Comparison of ENCODE assay signal across 8 cellular contexts in genomic region chr18:23585897-23586248, GRCh38. TPM values are rescaled to one million over a fixed set of nuclear protein-coding genes. Genes with fewer than 3 reads are reported as not detected.
DNase-seq lines count a peak whose midpoint lies in the region; ATAC-seq, FAIRE-seq and TF ChIP-seq lines count a peak whose summit lies in the region.

No MANE protein-coding gene starts in this region.

- H3K27me3 Mint-ChIP-seq in GM23338 (ENCODE audit: insufficient read depth, low read depth, poor library complexity), result peaks cover 9% of the 10 kb centered on the region
- no peaks in the 10 kb centered on the region for H3K27me3 Mint-ChIP-seq in activated CD8-positive, alpha-beta T cell treated with anti-CD3 and anti-CD28 coated beads for 36 hours

- H3K27ac Mint-ChIP-seq in GM23338, result peak overlapping the region; percentile 88
- peak overlapping the region; percentile 92 for H3K27ac Mint-ChIP-seq in activated CD8-positive, alpha-beta T cell treated with anti-CD3 and anti-CD28 coated beads for 36 hours

- H3K36me3 Mint-ChIP-seq in GM23338 (ENCODE audit: low read depth), result no peaks in the 10 kb centered on the region
- H3K36me3 Mint-ChIP-seq in activated CD8-positive, alpha-beta T cell treated with anti-CD3 and anti-CD28 coated beads for 36 hours (ENCODE audit: low read depth), result peaks cover 8% of the 10 kb centered on the region

- peak in 1 of 2 experiments; percentile 45; a peak in 2 of 6 replicates for ATAC-seq in A549
- no peak for ATAC-seq in GM23338
- no peak for ATAC-seq in activated CD8-positive, alpha-beta T cell treated with anti-CD3 and anti-CD28 coated beads for 36 hours
- ATAC-seq in GM18498 (IDR thresholded peaks at IDR 0.05; ENCODE audit: unreplicated experiment), result no peak

- H3F3A ChIP-seq in GM23338 (replicated peaks; ENCODE audit: low read depth), result peaks cover 7% of the 10 kb centered on the region; the same call in 1 of the 2 replicates

- H3K36me3 ChIP-seq in GM23338 (ENCODE audit: insufficient read depth) (no peaks in the 10 kb centered on the region), iPS-20b (ENCODE audit: insufficient read depth, low read depth, low read length) (no peaks in the 10 kb centered on the region), suprapubic skin (no peaks in the 10 kb centered on the region)

- peak overlapping the region; percentile 97; the same call in 1 of the 2 replicates for H3K9ac ChIP-seq in iPS-20b (ENCODE audit: low read depth, low read length)

- peak overlapping the region; percentile 84 for H3K4me2 ChIP-seq in A549
- H3K4me2 ChIP-seq in GM23338, result peak overlapping the region; percentile 99

- no peak for TF ChIP-seq RAD21 in A549 (conservative IDR thresholded peaks at IDR 0.05 in 1 of 2, IDR thresholded peaks at IDR 0.05 in 1 of 2)

- H3K9me3 Mint-ChIP-seq in GM23338, result no peaks in the 10 kb centered on the region; the same call in 2 of the 3 replicates
- no peaks in the 10 kb centered on the region for H3K9me3 Mint-ChIP-seq in activated CD8-positive, alpha-beta T cell treated with anti-CD3 and anti-CD28 coated beads for 36 hours

- peaks cover 54% of the 10 kb centered on the region for H3K4me1 ChIP-seq in A549
- peaks cover 31% of the 10 kb centered on the region; the same call in 1 of the 2 replicates for H3K4me1 ChIP-seq in GM23338 (ENCODE audit: insufficient read depth)
- peaks cover 6% of the 10 kb centered on the region; the same call in 1 of the 2 replicates for H3K4me1 ChIP-seq in iPS-20b (ENCODE audit: insufficient read depth, low read length)
- H3K4me1 ChIP-seq in suprapubic skin, result peaks cover 36% of the 10 kb centered on the region

- 0 out of 2 replicates have a peak, but pooled peaks cover 4% of the 10 kb centered on the region for H3K9me2 ChIP-seq in GM23338 (ENCODE audit: insufficient read depth)

- intact Hi-C loops in activated CD8-positive, alpha-beta T cell treated with anti-CD3 and anti-CD28 coated beads for 36 hours (cut with micrococcal nuclease), result loop anchor here (5.0 kb wide), 2 partner anchors 69 to 84 kb away; partner anchors contain the start of gene RMC1

- DNase-seq in A549 (ENCODE audit: low read depth in 1 of 2, low spot score in 1 of 2), result no peak
- DNase-seq in GM23338 (ENCODE audit: low spot score), result no peak
- no peak for DNase-seq in activated CD8-positive, alpha-beta T cell treated with anti-CD3 and anti-CD28 coated beads for 36 hours
- no peak for DNase-seq in suprapubic skin (ENCODE audit: low spot score in 2 of 2)
- no peak for DNase-seq in EL
- DNase-seq in glomerular visceral epithelial cell (ENCODE audit: extremely low spot score), result no peak

- TF ChIP-seq EP300 in A549 (IDR thresholded peaks at IDR 0.05) (no peak), suprapubic skin (IDR thresholded peaks at IDR 0.05) (no peak)

- peaks cover 14% of the 10 kb centered on the region for H4K20me1 ChIP-seq in GM23338 (replicated peaks; ENCODE audit: insufficient read depth)

- TF ChIP-seq POLR2A in A549 (IDR thresholded peaks at IDR 0.05; ENCODE audit: low read length), result no peak
- no peak for TF ChIP-seq POLR2A in suprapubic skin (IDR thresholded peaks at IDR 0.05)

- H3K4me3 ChIP-seq in A549, result peak overlapping the region; percentile 93
- H3K4me3 ChIP-seq in GM23338, result peak overlapping the region; percentile 97
- H3K4me3 ChIP-seq in iPS-20b (ENCODE audit: low read length), result peak overlapping the region; percentile 97
- H3K4me3 ChIP-seq in suprapubic skin, result peak overlapping the region; percentile 94

- peak overlapping the region; percentile 98 to 99 for H3K27ac ChIP-seq in A549
- peak overlapping the region; percentile 100 for H3K27ac ChIP-seq in GM23338 (ENCODE audit: low read depth)
- H3K27ac ChIP-seq in iPS-20b (ENCODE audit: low read length), result peak overlapping the region; percentile 99
- H3K27ac ChIP-seq in suprapubic skin, result peak overlapping the region; percentile 96

- FAIRE-seq in A549 (lab: Jason Lieb, UNC), result no peak

- H3K9me3 ChIP-seq in A549 (no peaks in the 10 kb centered on the region), iPS-20b (ENCODE audit: insufficient read depth, low read depth, low read length) (no peaks in the 10 kb centered on the region), suprapubic skin (no peaks in the 10 kb centered on the region)

- H3K4me3 Mint-ChIP-seq in GM23338, result peak overlapping the region; percentile 95
- peak overlapping the region; percentile 94 for H3K4me3 Mint-ChIP-seq in activated CD8-positive, alpha-beta T cell treated with anti-CD3 and anti-CD28 coated beads for 36 hours

- peaks cover 51% of the 10 kb centered on the region for H3K79me2 ChIP-seq in GM23338 (replicated peaks; ENCODE audit: insufficient read depth)

- H3K27me3 ChIP-seq in GM23338 (ENCODE audit: insufficient read depth), result no peaks in the 10 kb centered on the region; the same call in 1 of the 2 replicates
- H3K27me3 ChIP-seq in iPS-20b (ENCODE audit: insufficient read depth, low read length), result peaks cover 9% of the 10 kb centered on the region; the same call in 1 of the 2 replicates
- no peaks in the 10 kb centered on the region for H3K27me3 ChIP-seq in suprapubic skin

- WGBS in A549 (ENCODE audit: missing lambda C conversion rate), result 3% methylated on average over 2 of the region's 14 CpGs
- WGBS in suprapubic skin, result 2% methylated on average over 6 of the region's 14 CpGs

- POLR2A ChIA-PET in A549 (lab: Yijun Ruan, JAX), result interaction anchor here (0.5 kb wide), 1 partner anchor 134 kb away, joined by 3 read pairs; no protein-coding TSS in a partner anchor
- POLR2A ChIA-PET in activated CD8-positive, alpha-beta T cell treated with anti-CD3 and anti-CD28 coated beads for 36 hours (lab: Charles Lee), result interaction anchor here (0.7 to 1.9 kb wide), 7 partner anchors 10 to 429 kb away, joined by 3 to 7 read pairs (median 4); no protein-coding TSS in a partner anchor

- peaks cover 20% of the 10 kb centered on the region for H3K4me1 Mint-ChIP-seq in GM23338
- H3K4me1 Mint-ChIP-seq in activated CD8-positive, alpha-beta T cell treated with anti-CD3 and anti-CD28 coated beads for 36 hours (ENCODE audit: low read depth), result peaks cover 40% of the 10 kb centered on the region

- CTCF ChIA-PET in A549 (lab: Yijun Ruan, JAX), result interaction anchor here (0.8 to 2.8 kb wide), 5 partner anchors 27 to 118 kb away, joined by 3 to 11 read pairs (median 5); no protein-coding TSS in a partner anchor
- CTCF ChIA-PET in activated CD8-positive, alpha-beta T cell treated with anti-CD3 and anti-CD28 coated beads for 36 hours (lab: Charles Lee), result interaction anchor here (0.9 to 2.0 kb wide), 4 partner anchors 45 to 98 kb away, joined by 4 to 19 read pairs (median 6); no protein-coding TSS in a partner anchor

- peak overlapping the region; percentile 98 for H2AFZ ChIP-seq in GM23338

- TF ChIP-seq CTCF in A549 (IDR thresholded peaks at IDR 0.05) (no peak), GM23338 (conservative IDR thresholded peaks at IDR 0.05; ENCODE audit: low read depth in 2 of 2) (no peak), suprapubic skin (IDR thresholded peaks at IDR 0.05) (no peak)
- no peak for TF ChIP-seq CTCF in activated CD8-positive, alpha-beta T cell treated with anti-CD3 and anti-CD28 coated beads for 36 hours (IDR thresholded peaks at IDR 0.05)

TF ChIP-seq in A549, 52 proteins besides CTCF, POLR2A, EP300 and RAD21:
- TF ChIP-seq HEYL (CRISPR knock-in tag; IDR thresholded peaks at IDR 0.05) (no peak), KDM1A (IDR thresholded peaks at IDR 0.05; ENCODE audit: low read depth) (no peak), MAZ (IDR thresholded peaks at IDR 0.05; ENCODE audit: borderline replicate concordance, low read depth, low read length) (no peak), HOXA7 (CRISPR knock-in tag; IDR thresholded peaks at IDR 0.05) (no peak)

TF ChIP-seq in GM23338, 12 proteins besides CTCF, POLR2A, EP300 and RAD21 (continues in another document):
- TF ChIP-seq REST (IDR thresholded peaks at IDR 0.05; ENCODE audit: unreplicated experiment) (no peak), ZNF114 (CRISPR knock-in tag; IDR thresholded peaks at IDR 0.05) (no peak), JUNB (IDR thresholded peaks at IDR 0.05; ENCODE audit: unreplicated experiment) (no peak), POLR2AphosphoS5 (IDR thresholded peaks at IDR 0.05; ENCODE audit: low read depth) (no peak)

RNA-seq across cellular contexts. Expression of gene NPC1, which starts 0.4 kb away (rescaled TPM):
- 42.5 and 45.0 TPM in 2 replicates for polyA plus RNA-seq in A549 (2011; rRNA removed)
- polyA plus RNA-seq in A549 (2012; cell fraction: cytosol; rRNA removed), result 31.4 and 37.2 TPM in 2 replicates
- 106 and 115 TPM in 2 replicates for polyA plus RNA-seq in A549 (2012; cell fraction: nucleus; rRNA removed)
- 56.9 to 69.2 TPM (median 61.4 TPM) in 3 replicates for polyA plus RNA-seq in A549 (2017; fragmentation: RNase III; extraction: RNeasy Plus Mini Kit Qiagen cat#74134 plus additional on column Dnase treatment)
- polyA minus RNA-seq in A549 (2011; rRNA and poly(A)+ RNA removed), result 121 and 124 TPM in 2 replicates
- 41.7 and 45.1 TPM in 2 replicates for total RNA-seq in GM23338 (2014; rRNA removed; shearing (Covaris generic))
- polyA plus RNA-seq in GM23338 (2016; fragmentation: Nextera tagmentation; extraction: Ambion mirVana), result 18.3 and 18.4 TPM in 2 replicates
- 10 to 100 TPM; 21.5 to 22.9 TPM for total RNA-seq in activated CD8-positive, alpha-beta T cell treated with anti-CD3 and anti-CD28 coated beads for 36 hours
- total RNA-seq in suprapubic skin, result 100 to 1,000 TPM in 1 of 4 donors, 10 to 100 TPM in 3; 73.5 to 132 (median 90.3) TPM
